38 cellular contexts compared by ENCODE assay signal in the genomic region with DNA sequence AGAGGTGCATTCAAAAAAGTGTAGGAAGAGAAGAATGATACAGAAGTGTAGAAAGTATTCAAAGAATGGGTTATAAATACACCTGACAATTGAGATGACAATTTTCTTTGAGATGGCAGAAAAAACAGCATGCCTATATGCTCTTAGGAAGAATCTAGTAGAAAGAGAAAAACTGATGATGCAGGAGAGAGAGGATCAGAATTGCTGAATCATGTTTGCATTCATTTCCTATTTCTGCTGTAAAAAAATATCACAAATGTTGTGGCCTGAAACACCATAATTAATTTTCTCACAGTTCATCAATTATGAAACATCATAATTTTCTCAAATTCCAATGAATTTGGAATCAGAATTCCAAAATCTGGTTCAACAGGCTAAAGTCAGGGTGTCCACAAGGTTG. TPM values are rescaled to one million over a fixed set of nuclear protein-coding genes. Genes with fewer than 3 reads are reported as not detected.
"Had no signal": no experiment of that assay in that cellular context is flagged by ENCODE, and none has a peak within 500 bp of the region (broad histone marks: within the 10 kb centered on the region; RNA-seq: fewer than 3 reads in every experiment).

No MANE protein-coding gene starts in this region.

- DNase-seq: activated CD4-positive, alpha-beta memory T cell treated with anti-CD3 and anti-CD28 coated beads, Interleukin-2, amount 10 ng/mL, durations not matched to agents 7 days and 5 days; activated CD4-positive, alpha-beta T cell treated with anti-CD3 and anti-CD28 coated beads for 1 hour; activated CD4-positive, alpha-beta T cell treated with anti-CD3 and anti-CD28 coated beads for 36 hours; activated CD4-positive, alpha-beta T cell treated with anti-CD3 and anti-CD28 coated beads for 48 hours; activated CD4-positive, alpha-beta T cell treated with anti-CD3 and anti-CD28 coated beads, Interleukin-2, amount 10 ng/mL, durations not matched to agents 7 days and 5 days; activated CD4-positive, alpha-beta T cell treated with anti-CD3 and anti-CD28 coated beads, Interleukin-2, amount 50 U/mL, for 48 hours; activated CD4-positive, CD25-positive, alpha-beta regulatory T cell; activated CD8-positive, alpha-beta memory T cell treated with anti-CD3 and anti-CD28 coated beads for 24 hours; activated CD8-positive, alpha-beta memory T cell treated with anti-CD3 and anti-CD28 coated beads, Interleukin-2, amount 10 ng/mL, durations not matched to agents 7 days and 5 days; activated CD8-positive, alpha-beta memory T cell treated with anti-CD3 and anti-CD28 coated beads, Interleukin-2, amount 50 U/mL, for 48 hours; activated CD8-positive, alpha-beta T cell treated with anti-CD3 and anti-CD28 coated beads, Interleukin-2, amount 10 ng/mL, durations not matched to agents 7 days and 5 days; activated effector memory CD4-positive, alpha-beta T cell treated with Interleukin-2 at 50 U/mL for 16 hours; activated gamma-delta T cell; activated naive CD4-positive, alpha-beta T cell treated with anti-CD3 and anti-CD28 coated beads, Interleukin-2, amount 10 ng/mL, durations not matched to agents 7 days and 5 days; activated naive CD4-positive, alpha-beta T cell treated with Interleukin-2 at 50 U/mL for 16 hours; activated naive CD8-positive, alpha-beta T cell treated with anti-CD3 and anti-CD28 coated beads, Interleukin-2, amount 10 ng/mL, durations not matched to agents 7 days and 5 days; activated naive CD8-positive, alpha-beta T cell treated with anti-CD3 and anti-CD28 coated beads, Interleukin-2, amount 50 U/mL, for 24 hours; activated T-cell treated with anti-CD3 and anti-CD28 coated beads, Interleukin-2, amount 50 U/mL, for 24 hours; activated T-cell treated with anti-CD3 and anti-CD28 coated beads, Interleukin-2, amount 50 U/mL, for 48 hours; amygdala; anterior cingulate cortex; caudate nucleus; cerebellar nuclear complex; colonic mucosa; T-helper 2 cell; T-helper 9 cell; WERI-Rb-1 had no signal

- H3K9me3 ChIP-seq: ascending aorta, colonic mucosa had no signal

- ATAC-seq: activated CD4-positive, alpha-beta T cell treated with anti-CD3 and anti-CD28 coated beads for 36 hours; activated CD4-positive, CD25-positive, alpha-beta regulatory T cell treated with anti-CD3 and anti-CD28 coated beads, Interleukin-2, amount 50 U/mL, for 24 hours; activated CD8-positive, alpha-beta memory T cell treated with anti-CD3 and anti-CD28 coated beads, Interleukin-2, amount 10 ng/mL, durations not matched to agents 7 days and 5 days; activated CD8-positive, alpha-beta T cell treated with anti-CD3 and anti-CD28 coated beads, Interleukin-2, amount 10 ng/mL, durations not matched to agents 7 days and 5 days; activated naive CD8-positive, alpha-beta T cell treated with anti-CD3 and anti-CD28 coated beads, Interleukin-2, amount 50 U/mL, for 24 hours; WTC11 had no signal

- H3K36me3 ChIP-seq: ascending aorta, cardiac muscle cell, colonic mucosa, WERI-Rb-1 had no signal

- H3K27me3 ChIP-seq: ascending aorta, cardiac muscle cell, colonic mucosa had no signal

- H3K27ac Mint-ChIP-seq: activated CD4-positive, alpha-beta memory T cell treated with anti-CD3 and anti-CD28 coated beads, Interleukin-2, amount 10 ng/mL, durations not matched to agents 7 days and 5 days; activated CD4-positive, alpha-beta T cell treated with anti-CD3 and anti-CD28 coated beads for 36 hours; activated CD4-positive, alpha-beta T cell treated with anti-CD3 and anti-CD28 coated beads, Interleukin-2, amount 10 ng/mL, durations not matched to agents 7 days and 5 days; activated CD8-positive, alpha-beta memory T cell treated with anti-CD3 and anti-CD28 coated beads, Interleukin-2, amount 10 ng/mL, durations not matched to agents 7 days and 5 days; activated CD8-positive, alpha-beta T cell treated with anti-CD3 and anti-CD28 coated beads, Interleukin-2, amount 10 ng/mL, durations not matched to agents 7 days and 5 days; activated naive CD4-positive, alpha-beta T cell treated with anti-CD3 and anti-CD28 coated beads, Interleukin-2, amount 10 ng/mL, durations not matched to agents 7 days and 5 days; activated naive CD4-positive, alpha-beta T cell treated with anti-CD3 and anti-CD28 coated beads, Interleukin-2, amount 50 U/mL, for 24 hours; activated naive CD8-positive, alpha-beta T cell; activated naive CD8-positive, alpha-beta T cell treated with anti-CD3 and anti-CD28 coated beads, Interleukin-2, amount 10 ng/mL, durations not matched to agents 7 days and 5 days; activated naive CD8-positive, alpha-beta T cell treated with anti-CD3 and anti-CD28 coated beads, Interleukin-2, amount 50 U/mL, for 24 hours; activated T-cell treated with anti-CD3 and anti-CD28 coated beads, Interleukin-2, amount 50 U/mL, for 24 hours; activated T-helper 2 cell treated with anti-CD3 and anti-CD28 coated beads, Interferon-gamma antibody, Interleukin-2, Interleukin-4, amounts not matched to agents 10 μg/mL and 5 μg/mL and 100 μg/mL, durations not matched to agents 14 hours and 24 hours and 36 hours; brain; T-helper 2 cell treated with Interferon-gamma antibody and Interleukin-4, amounts not matched to agents 5 μg/mL and 100 μg/mL, for 36 hours; WTC11 had no signal

- H3K27me3 Mint-ChIP-seq: activated CD4-positive, alpha-beta T cell treated with anti-CD3 and anti-CD28 coated beads for 36 hours; activated CD4-positive, alpha-beta T cell treated with anti-CD3 and anti-CD28 coated beads, Interleukin-2, amount 10 ng/mL, durations not matched to agents 7 days and 5 days; activated CD8-positive, alpha-beta memory T cell treated with anti-CD3 and anti-CD28 coated beads, Interleukin-2, amount 10 ng/mL, durations not matched to agents 7 days and 5 days; activated naive CD4-positive, alpha-beta T cell treated with anti-CD3 and anti-CD28 coated beads, Interleukin-2, amount 10 ng/mL, durations not matched to agents 7 days and 5 days; activated naive CD8-positive, alpha-beta T cell; activated naive CD8-positive, alpha-beta T cell treated with anti-CD3 and anti-CD28 coated beads, Interleukin-2, amount 10 ng/mL, durations not matched to agents 7 days and 5 days; activated naive CD8-positive, alpha-beta T cell treated with anti-CD3 and anti-CD28 coated beads, Interleukin-2, amount 50 U/mL, for 24 hours; activated T-cell treated with anti-CD3 and anti-CD28 coated beads, Interleukin-2, amount 50 U/mL, for 24 hours had no signal

- H3K27ac ChIP-seq: ascending aorta, cardiac muscle cell, colonic mucosa, WERI-Rb-1 had no signal

- H3K4me1 ChIP-seq: colonic mucosa had no signal

- H3K4me3 Mint-ChIP-seq: activated CD4-positive, alpha-beta memory T cell treated with anti-CD3 and anti-CD28 coated beads, Interleukin-2, amount 10 ng/mL, durations not matched to agents 7 days and 5 days; activated CD4-positive, alpha-beta T cell treated with anti-CD3 and anti-CD28 coated beads for 36 hours; activated CD4-positive, alpha-beta T cell treated with anti-CD3 and anti-CD28 coated beads, Interleukin-2, amount 10 ng/mL, durations not matched to agents 7 days and 5 days; activated CD8-positive, alpha-beta memory T cell treated with anti-CD3 and anti-CD28 coated beads, Interleukin-2, amount 10 ng/mL, durations not matched to agents 7 days and 5 days; activated CD8-positive, alpha-beta T cell treated with anti-CD3 and anti-CD28 coated beads, Interleukin-2, amount 10 ng/mL, durations not matched to agents 7 days and 5 days; activated naive CD4-positive, alpha-beta T cell treated with anti-CD3 and anti-CD28 coated beads, Interleukin-2, amount 10 ng/mL, durations not matched to agents 7 days and 5 days; activated naive CD4-positive, alpha-beta T cell treated with anti-CD3 and anti-CD28 coated beads, Interleukin-2, amount 50 U/mL, for 24 hours; activated naive CD8-positive, alpha-beta T cell; activated naive CD8-positive, alpha-beta T cell treated with anti-CD3 and anti-CD28 coated beads, Interleukin-2, amount 10 ng/mL, durations not matched to agents 7 days and 5 days; activated naive CD8-positive, alpha-beta T cell treated with anti-CD3 and anti-CD28 coated beads, Interleukin-2, amount 50 U/mL, for 24 hours; activated T-cell treated with anti-CD3 and anti-CD28 coated beads, Interleukin-2, amount 50 U/mL, for 24 hours; brain; central memory CD8-positive, alpha-beta T cell; T-helper 2 cell treated with Interferon-gamma antibody and Interleukin-4, amounts not matched to agents 5 μg/mL and 100 μg/mL, for 36 hours; WTC11 had no signal

- H3K4me1 Mint-ChIP-seq: activated CD4-positive, alpha-beta memory T cell treated with anti-CD3 and anti-CD28 coated beads, Interleukin-2, amount 10 ng/mL, durations not matched to agents 7 days and 5 days; activated CD4-positive, alpha-beta T cell treated with anti-CD3 and anti-CD28 coated beads for 36 hours; activated CD4-positive, alpha-beta T cell treated with anti-CD3 and anti-CD28 coated beads, Interleukin-2, amount 10 ng/mL, durations not matched to agents 7 days and 5 days; activated CD8-positive, alpha-beta memory T cell treated with anti-CD3 and anti-CD28 coated beads, Interleukin-2, amount 10 ng/mL, durations not matched to agents 7 days and 5 days; activated naive CD4-positive, alpha-beta T cell treated with anti-CD3 and anti-CD28 coated beads, Interleukin-2, amount 10 ng/mL, durations not matched to agents 7 days and 5 days; activated naive CD4-positive, alpha-beta T cell treated with anti-CD3 and anti-CD28 coated beads, Interleukin-2, amount 50 U/mL, for 24 hours; activated naive CD8-positive, alpha-beta T cell treated with anti-CD3 and anti-CD28 coated beads, Interleukin-2, amount 10 ng/mL, durations not matched to agents 7 days and 5 days; activated naive CD8-positive, alpha-beta T cell treated with anti-CD3 and anti-CD28 coated beads, Interleukin-2, amount 50 U/mL, for 24 hours; central memory CD8-positive, alpha-beta T cell had no signal

- H3K4me3 ChIP-seq: ascending aorta, cardiac muscle cell, colonic mucosa had no signal

- H3K36me3 Mint-ChIP-seq: activated CD8-positive, alpha-beta memory T cell treated with anti-CD3 and anti-CD28 coated beads, Interleukin-2, amount 10 ng/mL, durations not matched to agents 7 days and 5 days; activated naive CD4-positive, alpha-beta T cell treated with anti-CD3 and anti-CD28 coated beads, Interleukin-2, amount 10 ng/mL, durations not matched to agents 7 days and 5 days; activated naive CD4-positive, alpha-beta T cell treated with anti-CD3 and anti-CD28 coated beads, Interleukin-2, amount 50 U/mL, for 24 hours; activated naive CD8-positive, alpha-beta T cell; activated naive CD8-positive, alpha-beta T cell treated with anti-CD3 and anti-CD28 coated beads, Interleukin-2, amount 10 ng/mL, durations not matched to agents 7 days and 5 days; brain; WTC11 had no signal

RNA-seq across cellular contexts. Expression of a gene that starts 50.3 kb away (rescaled TPM):
- total RNA-seq: activated CD4-positive, alpha-beta memory T cell treated with anti-CD3 and anti-CD28 coated beads, Interleukin-2, amount 10 ng/mL, durations not matched to agents 7 days and 5 days; activated CD4-positive, alpha-beta T cell treated with anti-CD3 and anti-CD28 coated beads for 36 hours; activated CD8-positive, alpha-beta memory T cell treated with anti-CD3 and anti-CD28 coated beads, Interleukin-2, amount 10 ng/mL, durations not matched to agents 7 days and 5 days; activated CD8-positive, alpha-beta T cell treated with anti-CD3 and anti-CD28 coated beads, Interleukin-2, amount 10 ng/mL, durations not matched to agents 7 days and 5 days; activated naive CD8-positive, alpha-beta T cell treated with anti-CD3 and anti-CD28 coated beads, Interleukin-2, amount 10 ng/mL, durations not matched to agents 7 days and 5 days; activated T-helper 2 cell treated with anti-CD3 and anti-CD28 coated beads, Interferon-gamma antibody, Interleukin-2, Interleukin-4, amounts not matched to agents 10 μg/mL and 5 μg/mL and 100 μg/mL, durations not matched to agents 14 hours and 24 hours and 36 hours; T-helper 1 cell treated with Interleukin-12 subunit alpha and Interleukin-12 subunit beta and Interleukin-4 antibody, amounts not matched to agents 30 ng/mL and 1 ng/mL, for 36 hours had no signal
